ENCODE assay signal across 1 cellular context in the genomic region with DNA sequence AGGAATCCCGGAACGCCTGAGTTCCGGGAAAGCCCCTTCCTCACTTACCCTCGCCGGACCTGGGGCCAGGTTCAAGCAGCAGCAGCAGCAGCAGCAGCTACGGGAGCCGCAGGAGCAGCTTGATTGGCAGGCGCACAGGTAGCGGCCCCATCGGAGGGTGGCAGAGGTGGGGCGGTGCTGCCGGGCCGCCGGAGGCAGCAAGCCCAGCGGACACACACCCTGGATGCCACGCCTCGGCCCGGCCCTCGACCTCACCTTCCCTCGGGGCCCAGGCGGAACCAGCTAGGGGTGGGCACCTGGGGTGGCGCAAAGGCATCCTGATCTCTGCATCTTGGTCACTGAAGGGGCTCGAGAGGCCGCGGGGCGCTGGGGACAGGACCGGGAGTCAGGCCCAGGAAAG.
TF ChIP-seq lines count a peak whose summit lies in the region.

No MANE protein-coding gene starts in this region.

TF ChIP-seq in HepG2, 621 proteins besides CTCF, POLR2A, EP300 and RAD21:
- TF ChIP-seq KDM2A (CRISPR knock-in tag; IDR thresholded peaks at IDR 0.05; ENCODE audit: borderline replicate concordance, low read depth) = peak; percentile 54; the same call in 1 of the 2 replicates
